10 cellular contexts compared by ENCODE assay signal in the genomic region with DNA sequence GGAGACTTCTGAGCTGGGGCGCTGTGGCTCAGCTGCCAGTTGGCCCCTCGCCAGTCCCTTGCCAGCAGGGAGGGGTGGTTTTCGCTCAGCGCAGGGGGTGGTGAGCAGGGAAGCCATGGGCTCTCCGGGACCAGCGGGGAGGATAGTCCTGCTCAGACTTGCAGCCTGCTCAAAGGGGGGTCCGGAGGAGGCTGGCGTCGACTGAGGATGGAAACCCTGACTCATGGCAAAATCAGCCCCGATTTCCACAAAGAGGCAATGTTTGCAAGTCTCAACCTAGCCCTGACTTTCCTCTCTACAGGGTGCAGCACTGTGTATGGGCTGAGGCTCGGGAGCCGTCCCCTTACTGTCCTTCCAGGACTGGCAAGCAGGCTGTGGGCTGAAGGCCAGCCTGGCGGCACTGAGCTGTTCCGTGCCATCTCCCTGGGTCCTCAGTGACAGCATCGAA. TPM values are rescaled to one million over a fixed set of nuclear protein-coding genes. Genes with fewer than 3 reads are reported as not detected.
DNase-seq lines count a peak whose midpoint lies in the region; ATAC-seq and TF ChIP-seq lines count a peak whose summit lies in the region.
"Had no signal": no experiment of that assay in that cellular context is flagged by ENCODE, and none has a peak within 500 bp of the region (broad histone marks: within the 10 kb centered on the region; RNA-seq: fewer than 3 reads in every experiment).

No MANE protein-coding gene starts in this region.

- POLR2A ChIA-PET in PC-9 (lab: Charles Lee; ENCODE audit: unreplicated experiment), result interaction anchor here (0.6 kb wide), 1 partner anchor 827 kb away, joined by 6 read pairs; no protein-coding TSS in a partner anchor

- DNase-seq in G401 (ENCODE audit: low spot score) (peak; percentile 83), SJCRH30 (peak; percentile 77 to 78), foreskin keratinocyte (peak; percentile 98 to 99), smooth muscle cell (lab: John Stamatoyannopoulos, UW; ENCODE audit: unreplicated experiment) (no peak), PC-9 (no peak)
- DNase-seq: activated naive CD8-positive, alpha-beta T cell treated with anti-CD3 and anti-CD28 coated beads, Interleukin-2, amount 10 ng/mL, durations not matched to agents 7 days and 5 days; MM.1S had no signal

- H2AFZ ChIP-seq in smooth muscle cell (ENCODE audit: low read depth), result no peak overlapping the region
- H2AFZ ChIP-seq in PC-9, result no peak overlapping the region

- H3F3A ChIP-seq in smooth muscle cell (ENCODE audit: low read depth) (peaks cover 21% of the 10 kb centered on the region), PC-9 (ENCODE audit: insufficient read depth, low read depth) (peaks cover 12% of the 10 kb centered on the region; the same call in 1 of the 2 replicates)

- WGBS in smooth muscle cell (ENCODE audit: low lambda C conversion rate), result 45% methylated on average over 15 of the region's 15 CpGs

- no peaks in the 10 kb centered on the region for H4K20me1 ChIP-seq in smooth muscle cell (ENCODE audit: low read depth)
- H4K20me1 ChIP-seq in PC-9 (ENCODE audit: insufficient read depth), result no peaks in the 10 kb centered on the region

- H3K79me2 ChIP-seq in smooth muscle cell (ENCODE audit: low read depth), result no peaks in the 10 kb centered on the region
- no peaks in the 10 kb centered on the region for H3K79me2 ChIP-seq in PC-9 (ENCODE audit: low read depth)

- H3K9me2 ChIP-seq in PC-9 (ENCODE audit: insufficient read depth), result no peaks in the 10 kb centered on the region

- H3K9me3 ChIP-seq in SJCRH30 (replicated peaks) (no peaks in the 10 kb centered on the region), smooth muscle cell (replicated peaks; ENCODE audit: low read depth) (no peaks in the 10 kb centered on the region), PC-9 (ENCODE audit: insufficient read depth, low read depth) (no peaks in the 10 kb centered on the region)

- ATAC-seq in foreskin keratinocyte, result peak; percentile 94
- no peak for ATAC-seq in HG02678 (IDR thresholded peaks at IDR 0.05; ENCODE audit: unreplicated experiment)
- no peak for ATAC-seq in GM18498 (IDR thresholded peaks at IDR 0.05; ENCODE audit: unreplicated experiment)
- no peak for ATAC-seq in HG02571 (IDR thresholded peaks at IDR 0.05; ENCODE audit: unreplicated experiment)

- intact Hi-C loops in PC-9 (cut with micrococcal nuclease; ENCODE audit: unreplicated experiment), result no loop called here

- H3K27me3 ChIP-seq in SJCRH30 (no peaks in the 10 kb centered on the region; the same call in 1 of the 2 replicates), foreskin keratinocyte (no peaks in the 10 kb centered on the region), smooth muscle cell (ENCODE audit: low read depth) (no peaks in the 10 kb centered on the region), PC-9 (ENCODE audit: insufficient read depth, low read depth) (no peaks in the 10 kb centered on the region)

- BruUV-seq in PC-9 (replicated peaks; lab: Mats Ljungman, UMichigan), result no TSS peak

- peaks cover 29% of the 10 kb centered on the region for H3K4me1 ChIP-seq in SJCRH30
- peaks cover 19% of the 10 kb centered on the region for H3K4me1 ChIP-seq in foreskin keratinocyte
- H3K4me1 ChIP-seq in smooth muscle cell (ENCODE audit: low read depth), result peaks cover 3% of the 10 kb centered on the region
- no peaks in the 10 kb centered on the region for H3K4me1 ChIP-seq in PC-9 (replicated peaks; ENCODE audit: insufficient read depth)

- H3K36me3 ChIP-seq in SJCRH30 (no peaks in the 10 kb centered on the region), smooth muscle cell (ENCODE audit: low read depth) (no peaks in the 10 kb centered on the region), PC-9 (ENCODE audit: low read depth) (peaks cover 17% of the 10 kb centered on the region; the same call in 1 of the 2 replicates)

- in situ Hi-C loops in G401 (cut with HindIII; ENCODE audit: low sequenced_read_pairs), result no loop called here

- H3K27ac ChIP-seq in SJCRH30 (no peak overlapping the region), foreskin keratinocyte (peak overlapping the region; percentile 97), smooth muscle cell (ENCODE audit: low read depth) (peak overlapping the region; percentile 62), PC-9 (no peak overlapping the region)

- H3K4me3 ChIP-seq in SJCRH30, result no peak overlapping the region
- no peak overlapping the region for H3K4me3 ChIP-seq in smooth muscle cell
- H3K4me3 ChIP-seq in PC-9, result no peak overlapping the region

- CTCF ChIA-PET in PC-9 (lab: Charles Lee), result no interaction called here

- H3K4me2 ChIP-seq in smooth muscle cell (peak overlapping the region; percentile 58), PC-9 (no peak overlapping the region)

- H3K9ac ChIP-seq in smooth muscle cell (ENCODE audit: low read depth), result peak overlapping the region; percentile 9

- TF ChIP-seq CTCF in foreskin keratinocyte (conservative IDR thresholded peaks at IDR 0.05) (no peak), smooth muscle cell (IDR thresholded peaks at IDR 0.05; ENCODE audit: borderline replicate concordance, insufficient read depth, poor library complexity, severe bottlenecking) (no peak), PC-9 (conservative IDR thresholded peaks at IDR 0.05) (no peak)

RNA-seq across cellular contexts. Expression of a gene that starts 35.1 kb away (rescaled TPM):
- 97.6 and 128 TPM in 2 replicates for total RNA-seq in G401 (2014; rRNA removed; shearing (Covaris generic))
- 19.6 and 21.0 TPM in 2 replicates for total RNA-seq in SJCRH30 (2014; rRNA removed; shearing (Covaris generic))
- total RNA-seq in foreskin keratinocyte (31.9 and 44.6 TPM in 2 replicates), smooth muscle cell (86.4 and 90.9 TPM in 2 replicates), PC-9 (2021) (158 and 167 TPM in 2 replicates)
- polyA plus RNA-seq in foreskin keratinocyte (41.0 and 59.2 TPM in 2 replicates), smooth muscle cell (288 and 296 TPM in 2 replicates)
- total RNA-seq: activated naive CD8-positive, alpha-beta T cell treated with anti-CD3 and anti-CD28 coated beads, Interleukin-2, amount 10 ng/mL, durations not matched to agents 7 days and 5 days had no signal

Comparison
In these comparisons a context has a peak if more than half of its experiments do, and no peak if none do; other contexts are left out.
1. DNase-seq: peak in G401 (single experiment), SJCRH30 (2 of 2) and foreskin keratinocyte (2 of 2); none in smooth muscle cell (single experiment) and PC-9 (0 of 2).
2. H3K27ac ChIP-seq: peak in foreskin keratinocyte (single experiment) and smooth muscle cell (single experiment); none in SJCRH30 (single experiment) and PC-9 (single experiment).